ENCODE assay signal across 1 cellular context in genomic region chr2:214895469-214895868, GRCh38.
TF ChIP-seq lines count a peak whose summit lies in the region.

No MANE protein-coding gene starts in this region.

TF ChIP-seq in HepG2, 621 proteins besides CTCF, POLR2A, EP300 and RAD21:
- TF ChIP-seq ZBTB40 (IDR thresholded peaks at IDR 0.05) (peak; percentile 18; the same call in 1 of the 2 replicates), ZBTB40 (CRISPR knock-in tag; IDR thresholded peaks at IDR 0.05) (peak; percentile 58), ZNF615 (CRISPR knock-in tag; IDR thresholded peaks at IDR 0.05; ENCODE audit: borderline replicate concordance) (no peak)
TF ChIP-seq in HepG2: peak in this region for 1.
